Comparison of ENCODE assay signal across 17 cellular contexts in genomic region chr17:83009414-83010322, GRCh38.
DNase-seq lines count a peak whose midpoint lies in the region; ATAC-seq and TF ChIP-seq lines count a peak whose summit lies in the region.
"Had no signal": no experiment of that assay in that cellular context is flagged by ENCODE, and none has a peak within 500 bp of the region (broad histone marks: within the 10 kb centered on the region; RNA-seq: fewer than 3 reads in every experiment).

No MANE protein-coding gene starts in this region.

- CTCF ChIA-PET in SK-N-SH (lab: Yijun Ruan, JAX), result interaction anchor here (0.5 to 1.3 kb wide), 2 partner anchors 95 to 133 kb away, joined by 3 read pairs; no protein-coding TSS in a partner anchor
- CTCF ChIA-PET in activated CD8-positive, alpha-beta memory T cell treated with anti-CD3 and anti-CD28 coated beads, Interleukin-2, amount 10 ng/mL, durations not matched to agents 7 days and 5 days (lab: Charles Lee), result interaction anchor here (0.6 to 0.8 kb wide), 2 partner anchors 20 to 631 kb away, joined by 4 read pairs; no protein-coding TSS in a partner anchor

- H3F3A ChIP-seq in SK-N-SH (replicated peaks; ENCODE audit: insufficient read depth), result no peaks in the 10 kb centered on the region

- no peaks in the 10 kb centered on the region for H4K20me1 ChIP-seq in SK-N-SH (ENCODE audit: insufficient read depth)

- no peak overlapping the region for H3K4me2 ChIP-seq in SK-N-SH

- H3K4me3 Mint-ChIP-seq in activated CD8-positive, alpha-beta memory T cell treated with anti-CD3 and anti-CD28 coated beads, Interleukin-2, amount 10 ng/mL, durations not matched to agents 7 days and 5 days, result no peak overlapping the region

- TF ChIP-seq CTCF in SK-N-SH (IDR thresholded peaks at IDR 0.05) (no peak), thyroid gland (IDR thresholded peaks at IDR 0.05) (no peak), foreskin fibroblast (IDR thresholded peaks at IDR 0.05; ENCODE audit: low read depth, low read length) (no peak)

- DNase-seq in SK-N-SH (peak; percentile 36), SK-N-MC (ENCODE audit: low read depth, low spot score) (no peak), iPS-NIHi7 (ENCODE audit: extremely low spot score) (peak; percentile 11), thyroid gland (peak; percentile 28 to 42), foreskin fibroblast (no peak)
- DNase-seq in activated CD8-positive, alpha-beta memory T cell treated with anti-CD3 and anti-CD28 coated beads, Interleukin-2, amount 10 ng/mL, durations not matched to agents 7 days and 5 days, result no peak
- DNase-seq: EL, HCEC 1CT, NCI-H1417, NCI-H2029 treated with DMSO at 0.1 percent for 48 hours, NCI-H2171 treated with DMSO at 0.1 percent for 48 hours, NCI-H748 treated with DMSO at 0.1 percent for 48 hours had no signal

- peaks cover 20% of the 10 kb centered on the region for H3K36me3 Mint-ChIP-seq in activated CD8-positive, alpha-beta memory T cell treated with anti-CD3 and anti-CD28 coated beads, Interleukin-2, amount 10 ng/mL, durations not matched to agents 7 days and 5 days

- TF ChIP-seq EP300 in SK-N-SH (IDR thresholded peaks at IDR 0.05; ENCODE audit: borderline replicate concordance in 1 of 2, low read depth in 1 of 2, low read length in 1 of 2), result no peak

- ATAC-seq in SK-N-SH treated with all-trans-retinoic acid at 6 μM for 48 hours (no peak), HG02973 (IDR thresholded peaks at IDR 0.05; ENCODE audit: unreplicated experiment) (no peak)
- no peak for ATAC-seq in activated CD8-positive, alpha-beta memory T cell treated with anti-CD3 and anti-CD28 coated beads, Interleukin-2, amount 10 ng/mL, durations not matched to agents 7 days and 5 days
- ATAC-seq: K562 had no signal

- H3K27me3 ChIP-seq in SK-N-SH (ENCODE audit: insufficient read depth), result no peaks in the 10 kb centered on the region
- H3K27me3 ChIP-seq in thyroid gland, result no peaks in the 10 kb centered on the region
- H3K27me3 ChIP-seq: BLaER1 treated with 17β-estradiol and CSF1 and Interleukin-3, amounts not matched to agents 10 nM and 100 nM had no signal

- no peaks in the 10 kb centered on the region for H3K9me2 ChIP-seq in SK-N-SH

- no peak overlapping the region for H2AFZ ChIP-seq in SK-N-SH (ENCODE audit: low read depth)

- no peaks in the 10 kb centered on the region for H3K79me2 ChIP-seq in SK-N-SH (ENCODE audit: insufficient read depth)

- H3K36me3 ChIP-seq in SK-N-SH (replicated peaks in 1 of 2; ENCODE audit: control insufficient read depth in 1 of 2, insufficient read depth in 2 of 2, low read length in 1 of 2), result peaks cover 5 to 14% of the 10 kb centered on the region in 2 experiments
- H3K36me3 ChIP-seq in SK-N-MC (ENCODE audit: insufficient read depth, low read length), result peaks cover 6% of the 10 kb centered on the region; the same call in 1 of the 2 replicates
- H3K36me3 ChIP-seq in thyroid gland, result no peaks in the 10 kb centered on the region

- TF ChIP-seq RAD21 in SK-N-SH (IDR thresholded peaks at IDR 0.05; ENCODE audit: low read length), result no peak

- POLR2A ChIA-PET in SK-N-SH (lab: Yijun Ruan, JAX), result no interaction called here

- no peak for TF ChIP-seq POLR2A in thyroid gland (IDR thresholded peaks at IDR 0.05)

- WGBS in SK-N-SH (ENCODE audit: low lambda C conversion rate), result 86% methylated on average over 25 of the region's 31 CpGs
- 58 to 62% methylated on average over 19 to 26 of the region's 31 CpGs for WGBS in thyroid gland, 2 donors

- H3K9ac ChIP-seq in SK-N-SH (no peak overlapping the region), SK-N-MC (ENCODE audit: insufficient read length) (no peak overlapping the region)
- H3K9ac ChIP-seq: BLaER1 treated with 17β-estradiol and CSF1 and Interleukin-3, amounts not matched to agents 10 nM and 100 nM had no signal

- intact Hi-C loops in thyroid gland (cut with DNase I), result no loop called here

- H3K4me1 Mint-ChIP-seq in activated CD8-positive, alpha-beta memory T cell treated with anti-CD3 and anti-CD28 coated beads, Interleukin-2, amount 10 ng/mL, durations not matched to agents 7 days and 5 days, result peaks cover 2% of the 10 kb centered on the region

- H3K27ac Mint-ChIP-seq in activated CD8-positive, alpha-beta memory T cell treated with anti-CD3 and anti-CD28 coated beads, Interleukin-2, amount 10 ng/mL, durations not matched to agents 7 days and 5 days, result no peak overlapping the region

- H3K4me1 ChIP-seq in SK-N-SH (ENCODE audit: control insufficient read depth in 1 of 2, insufficient read depth in 2 of 2, low read depth in 1 of 2, low read length in 1 of 2) (no peaks in the 10 kb centered on the region; a peak in 1 of 4 replicates), thyroid gland (peaks cover 9 to 16% of the 10 kb centered on the region in 2 donors)

- no peaks in the 10 kb centered on the region for H3K27me3 Mint-ChIP-seq in activated CD8-positive, alpha-beta memory T cell treated with anti-CD3 and anti-CD28 coated beads, Interleukin-2, amount 10 ng/mL, durations not matched to agents 7 days and 5 days

- H3K9me3 Mint-ChIP-seq in activated CD8-positive, alpha-beta memory T cell treated with anti-CD3 and anti-CD28 coated beads, Interleukin-2, amount 10 ng/mL, durations not matched to agents 7 days and 5 days (ENCODE audit: low read depth), result no peaks in the 10 kb centered on the region

- H3K27ac ChIP-seq in SK-N-SH (ENCODE audit: low read depth in 2 of 2, low read length in 1 of 2) (no peak overlapping the region), SK-N-MC (peak overlapping the region; percentile 42; the same call in 1 of the 2 replicates), thyroid gland (peak overlapping the region; percentile 66 to 77 (median 76))
- H3K27ac ChIP-seq: BLaER1 treated with 17β-estradiol and CSF1 and Interleukin-3, amounts not matched to agents 10 nM and 100 nM; RWPE1 had no signal

- H3K4me3 ChIP-seq in SK-N-SH (ENCODE audit: low read depth in 2 of 2, low read length in 1 of 2), result no peak overlapping the region
- no peak overlapping the region for H3K4me3 ChIP-seq in SK-N-MC
- no peak overlapping the region for H3K4me3 ChIP-seq in thyroid gland (replicated peaks in 1 of 3)
- H3K4me3 ChIP-seq in foreskin fibroblast (ENCODE audit: low read depth in 1 of 2, low read length in 2 of 2), result no peak overlapping the region
- H3K4me3 ChIP-seq: BLaER1 treated with 17β-estradiol and CSF1 and Interleukin-3, amounts not matched to agents 10 nM and 100 nM; K562 had no signal

- H3K9me3 ChIP-seq in SK-N-SH (no peaks in the 10 kb centered on the region), SK-N-MC (ENCODE audit: low read depth, low read length) (no peaks in the 10 kb centered on the region), thyroid gland (no peaks in the 10 kb centered on the region)

TF ChIP-seq in SK-N-SH, 30 proteins besides CTCF, POLR2A, EP300 and RAD21 (continues in another document):
- TF ChIP-seq POLR2AphosphoS5 (IDR thresholded peaks at IDR 0.05; ENCODE audit: low read depth, low read length) (no peak), FOXM1 (IDR thresholded peaks at IDR 0.05; ENCODE audit: low read depth) (no peak), SIN3A (IDR thresholded peaks at IDR 0.05; ENCODE audit: borderline replicate concordance, low read depth, low read length) (no peak), USF1 (IDR thresholded peaks at IDR 0.05; ENCODE audit: borderline replicate concordance, low read depth) (no peak), MXI1 (IDR thresholded peaks at IDR 0.05; ENCODE audit: low read depth, low read length) (no peak), TAF1 (IDR thresholded peaks at IDR 0.05; ENCODE audit: borderline replicate concordance, low read depth, low read length) (no peak), FOXJ3 (CRISPR knock-in tag; IDR thresholded peaks at IDR 0.05) (no peak), CHD2 (IDR thresholded peaks at IDR 0.05; ENCODE audit: low read length, partially characterized antibody) (no peak), FOSL2 (IDR thresholded peaks at IDR 0.05; ENCODE audit: borderline replicate concordance, low read depth) (no peak), NFIC (IDR thresholded peaks at IDR 0.05; ENCODE audit: borderline replicate concordance) (no peak)

TF ChIP-seq in SK-N-SH treated with all-trans-retinoic acid at 6 μM for 48 hours, 23 proteins besides CTCF, POLR2A, EP300 and RAD21:
- no peak for TF ChIP-seq ZNF565 (CRISPR knock-in tag; conservative IDR thresholded peaks at IDR 0.05; ENCODE audit: low read depth)

Comparison
In these comparisons a context has a peak if more than half of its experiments do, and no peak if none do; other contexts are left out.
1. DNase-seq: peak in SK-N-SH (single experiment), iPS-NIHi7 (single experiment) and thyroid gland (2 of 2); none in SK-N-MC (single experiment), activated CD8-positive, alpha-beta memory T cell treated with anti-CD3 and anti-CD28 coated beads, Interleukin-2, amount 10 ng/mL, durations not matched to agents 7 days and 5 days (single experiment) and foreskin fibroblast (0 of 2).
2. H3K27ac ChIP-seq: peak in SK-N-MC (single experiment) and thyroid gland (3 of 3); none in SK-N-SH (0 of 2).